Comparison of ENCODE assay signal across 8 cellular contexts in genomic region chr18:68721681-68722583, GRCh38. TPM values are rescaled to one million over a fixed set of nuclear protein-coding genes. Genes with fewer than 3 reads are reported as not detected.
DNase-seq lines count a peak whose midpoint lies in the region; ATAC-seq lines count a peak whose summit lies in the region.

No MANE protein-coding gene starts in this region.

- H3K36me3 Mint-ChIP-seq in natural killer cell treated with Interleukin-12 subunit alpha and Interleukin-12 subunit beta and Interleukin-15 and Interleukin-18, amount 100 ng/mL, for 72 hours = no peaks in the 10 kb centered on the region

- peak overlapping the region; percentile 72 to 84 for H3K27ac Mint-ChIP-seq in natural killer cell treated with Interleukin-12 subunit alpha and Interleukin-12 subunit beta and Interleukin-15 and Interleukin-18, amount 100 ng/mL, for 72 hours

- H3K4me3 ChIP-seq in adipocyte (ENCODE audit: low read length) = peak overlapping the region; percentile 83

- H3K27me3 Mint-ChIP-seq in natural killer cell treated with Interleukin-12 subunit alpha and Interleukin-12 subunit beta and Interleukin-15 and Interleukin-18, amount 100 ng/mL, for 72 hours = no peaks in the 10 kb centered on the region

- H3K36me3 ChIP-seq in adipocyte (ENCODE audit: control insufficient read depth, insufficient read depth, low read length, severe bottlenecking) = no peaks in the 10 kb centered on the region

- ATAC-seq in GM19043 (IDR thresholded peaks at IDR 0.05; ENCODE audit: low read depth, unreplicated experiment) = peak; percentile 90
- ATAC-seq in HG03280 (IDR thresholded peaks at IDR 0.05; ENCODE audit: unreplicated experiment) = peak; percentile 89
- peak; percentile 78 to 85 for ATAC-seq in natural killer cell treated with Interleukin-12 subunit alpha and Interleukin-12 subunit beta and Interleukin-15 and Interleukin-18, amount 100 ng/mL, for 72 hours

- peaks cover 8% of the 10 kb centered on the region for H3K4me1 ChIP-seq in adipocyte (ENCODE audit: control insufficient read depth, insufficient read depth, low read length)

- H3K27me3 ChIP-seq in adipocyte (replicated peaks; ENCODE audit: control insufficient read depth, insufficient read depth, low read length) = no peaks in the 10 kb centered on the region

- H3K4me1 Mint-ChIP-seq in natural killer cell treated with Interleukin-12 subunit alpha and Interleukin-12 subunit beta and Interleukin-15 and Interleukin-18, amount 100 ng/mL, for 72 hours (ENCODE audit: low read depth in 2 of 2) = peaks cover 13 to 25% of the 10 kb centered on the region in 2 donors

- H3K4me3 Mint-ChIP-seq in natural killer cell treated with Interleukin-12 subunit alpha and Interleukin-12 subunit beta and Interleukin-15 and Interleukin-18, amount 100 ng/mL, for 72 hours = peak overlapping the region; percentile 85

- in situ Hi-C loops in ACHN (cut with HindIII; ENCODE audit: low pct_ligation_motif_present, low pct_unique_long_range_greater_than_20kb, low sequenced_read_pairs) = no loop called here

- no peaks in the 10 kb centered on the region for H3K9me3 Mint-ChIP-seq in natural killer cell treated with Interleukin-12 subunit alpha and Interleukin-12 subunit beta and Interleukin-15 and Interleukin-18, amount 100 ng/mL, for 72 hours

- no peaks in the 10 kb centered on the region for H3K9me3 ChIP-seq in adipocyte (ENCODE audit: control insufficient read depth, low read length)

- peak; percentile 36 for DNase-seq in ACHN
- DNase-seq in adipocyte (ENCODE audit: low read depth) = peak; percentile 22
- no peak for DNase-seq in natural killer cell treated with Interleukin-12 subunit alpha and Interleukin-12 subunit beta and Interleukin-15 and Interleukin-18, amount 100 ng/mL, for 72 hours (ENCODE audit: low spot score)
- DNase-seq in UCSD-AML1 (lab: John Stamatoyannopoulos, UW; ENCODE audit: unreplicated experiment) = no peak
- DNase-seq in hypothalamus (lab: John Stamatoyannopoulos, UW) = no peak
- no peak for DNase-seq in NCI-H524 (lab: John Stamatoyannopoulos, UW)

- peak overlapping the region; percentile 77 for H3K9ac ChIP-seq in adipocyte (ENCODE audit: low read length)

RNA-seq across cellular contexts. Expression of gene TMX3, which starts 7.0 kb away (rescaled TPM):
- total RNA-seq in natural killer cell treated with Interleukin-12 subunit alpha and Interleukin-12 subunit beta and Interleukin-15 and Interleukin-18, amount 100 ng/mL, for 72 hours = 10 to 100 TPM; 53.0 to 64.8 TPM

Comparison
In these comparisons a context has a peak if more than half of its experiments do, and no peak if none do; other contexts are left out.
1. DNase-seq: peak in ACHN (single experiment) and adipocyte (single experiment); none in natural killer cell treated with Interleukin-12 subunit alpha and Interleukin-12 subunit beta and Interleukin-15 and Interleukin-18, amount 100 ng/mL, for 72 hours (single experiment), UCSD-AML1 (single experiment), hypothalamus (0 of 51) and NCI-H524 (0 of 2).
2. Peak in every context shown above with its lines, with median percentiles within 50 percentile points of each other: ATAC-seq.